ENCODE assay signal across 13 cellular contexts in the genomic region with DNA sequence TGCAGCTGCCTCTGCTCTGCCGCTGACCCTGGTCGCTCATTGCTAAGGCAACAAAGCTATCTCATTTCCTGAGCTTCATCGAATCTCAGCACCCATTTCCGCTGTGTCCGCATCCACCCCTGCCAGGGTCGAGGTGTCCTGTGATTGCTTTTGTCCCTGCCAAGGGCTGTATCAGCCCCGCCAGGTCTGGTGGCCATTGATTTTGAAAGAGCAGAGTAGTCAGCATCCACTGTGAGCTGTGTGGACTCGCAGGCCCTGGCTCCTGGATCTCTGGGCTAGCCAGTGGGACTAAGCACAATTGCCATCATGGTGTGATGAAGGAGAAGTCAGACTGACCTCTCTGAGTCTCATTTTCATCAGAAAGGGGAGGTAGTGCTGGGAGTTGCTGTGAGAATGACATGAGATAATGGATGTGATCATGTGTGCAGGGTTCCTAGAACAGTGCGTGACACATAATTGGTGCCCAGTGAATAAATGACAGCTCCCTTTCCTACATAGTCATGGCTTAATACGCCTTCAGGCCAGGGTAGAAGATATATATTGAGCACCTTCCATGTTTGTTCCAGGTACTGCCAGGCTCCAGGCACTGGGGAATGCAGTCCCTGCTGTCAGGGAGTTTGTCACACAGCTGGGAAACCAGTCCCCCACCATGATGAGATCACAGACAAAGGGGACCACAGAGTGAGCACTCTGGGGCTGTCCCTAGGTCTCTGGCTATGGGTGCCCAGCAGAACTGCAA. TPM values are rescaled to one million over a fixed set of nuclear protein-coding genes. Genes with fewer than 3 reads are reported as not detected.
DNase-seq lines count a peak whose midpoint lies in the region; ATAC-seq, FAIRE-seq and TF ChIP-seq lines count a peak whose summit lies in the region.
"Had no signal": no experiment of that assay in that cellular context is flagged by ENCODE, and none has a peak within 500 bp of the region (broad histone marks: within the 10 kb centered on the region; RNA-seq: fewer than 3 reads in every experiment).

No MANE protein-coding gene starts in this region.

- no peak overlapping the region for H3K27ac Mint-ChIP-seq in activated CD4-positive, alpha-beta T cell treated with anti-CD3 and anti-CD28 coated beads for 36 hours
- H3K27ac Mint-ChIP-seq: activated B cell treated with CpG ODN at 0.5 μM for 24 hours had no signal

- H3K36me3 ChIP-seq in liver (ENCODE audit: control insufficient read depth in 4 of 4, insufficient read depth in 3 of 4, low read depth in 1 of 4, low read length in 3 of 4) (no peaks in the 10 kb centered on the region), HepG2 (replicated peaks in 1 of 2; ENCODE audit: control insufficient read depth in 1 of 2, insufficient read depth in 2 of 2, low read length in 2 of 2) (no peaks in the 10 kb centered on the region), lung (ENCODE audit: control insufficient read depth in 2 of 2, insufficient read depth in 2 of 2, low read length in 2 of 2) (no peaks in the 10 kb centered on the region), upper lobe of left lung (no peaks in the 10 kb centered on the region), left lung (no peaks in the 10 kb centered on the region)
- H3K36me3 ChIP-seq: neutrophil had no signal

- in situ Hi-C loops in HepG2 (cut with HindIII; ENCODE audit: extremely low pct_ligation_motif_present, low pct_unique_long_range_greater_than_20kb), result no loop called here

- no peak overlapping the region for H3K4me3 Mint-ChIP-seq in activated CD4-positive, alpha-beta T cell treated with anti-CD3 and anti-CD28 coated beads for 36 hours
- H3K4me3 Mint-ChIP-seq: activated B cell treated with CpG ODN at 0.5 μM for 24 hours had no signal

- intact Hi-C loops in HepG2 (cut with micrococcal nuclease; ENCODE audit: unreplicated experiment) (no loop called here), left lung (cut with DNase I) (no loop called here)
- intact Hi-C loops in activated CD4-positive, alpha-beta T cell treated with anti-CD3 and anti-CD28 coated beads for 36 hours (cut with DNase I, micrococcal nuclease), result no loop called here

- no peaks in the 10 kb centered on the region for H3K9me3 Mint-ChIP-seq in activated CD4-positive, alpha-beta T cell treated with anti-CD3 and anti-CD28 coated beads for 36 hours (ENCODE audit: low read depth)
- H3K9me3 Mint-ChIP-seq: activated B cell treated with CpG ODN at 0.5 μM for 24 hours had no signal

- TF ChIP-seq CTCF in liver (IDR thresholded peaks at IDR 0.05; ENCODE audit: low read depth, low read length, missing input control) (no peak), HepG2 (CRISPR knock-in tag; IDR thresholded peaks at IDR 0.05) (no peak), lung (IDR thresholded peaks at IDR 0.05; ENCODE audit: control extremely low read depth, extremely low read depth) (no peak), upper lobe of left lung (IDR thresholded peaks at IDR 0.05) (no peak), left lung (IDR thresholded peaks at IDR 0.05) (no peak)

- CTCF ChIA-PET in HepG2 (lab: Yijun Ruan, JAX; ENCODE audit: low intra/inter-chr PET ratio, low total read pairs), result no interaction called here
- CTCF ChIA-PET in activated CD4-positive, alpha-beta T cell treated with anti-CD3 and anti-CD28 coated beads for 36 hours (lab: Charles Lee), result no interaction called here

- DNase-seq in HepG2 (ENCODE audit: low spot score) (no peak), caudate nucleus (lab: John Stamatoyannopoulos, UW) (no peak), lung (ENCODE audit: low spot score) (no peak), upper lobe of left lung (no peak), left lung (no peak)
- no peak for DNase-seq in activated CD4-positive, alpha-beta T cell treated with anti-CD3 and anti-CD28 coated beads for 36 hours
- no peak for DNase-seq in stimulated activated CD4-positive, alpha-beta T cell treated with anti-CD3 and anti-CD28 coated beads, Interleukin-4, amount 100 ng/mL, for 1 hour
- DNase-seq: activated B cell treated with CpG ODN at 0.5 μM for 24 hours; DMS 273 treated with DMSO at 0.1 percent for 48 hours; SJCRH30; stimulated activated CD4-positive, alpha-beta T cell treated with anti-CD3 and anti-CD28 coated beads, Interleukin-12 subunit alpha, Interleukin-12 subunit beta, amount 100 ng/mL, for 4 hours had no signal

- peaks cover 9% of the 10 kb centered on the region for H3K4me1 Mint-ChIP-seq in activated CD4-positive, alpha-beta T cell treated with anti-CD3 and anti-CD28 coated beads for 36 hours
- H3K4me1 Mint-ChIP-seq: activated B cell treated with CpG ODN at 0.5 μM for 24 hours had no signal

- FAIRE-seq in HepG2 (lab: Jason Lieb, UNC), result no peak

- H3K27ac ChIP-seq in liver (ENCODE audit: low read depth in 1 of 2, low read length in 2 of 2) (no peak overlapping the region), HepG2 (ENCODE audit: extremely low read length, insufficient read depth, low read length) (no peak overlapping the region), caudate nucleus (ENCODE audit: low read depth, low read length) (peak overlapping the region; percentile 14), lung (ENCODE audit: low read depth in 1 of 2, low read length in 1 of 2) (peak overlapping the region in 1 of 2 donors; percentile 7), upper lobe of left lung (peak overlapping the region in 3 of 4 donors; percentile 22 to 67 (median 59)), left lung (no peak overlapping the region)
- H3K27ac ChIP-seq: neutrophil, SJCRH30 had no signal

- H3K9ac ChIP-seq in liver (ENCODE audit: low read depth in 1 of 2, low read length in 2 of 2), result no peak overlapping the region
- H3K9ac ChIP-seq in HepG2 (ENCODE audit: insufficient read depth, low read depth, low read length), result no peak overlapping the region

- TF ChIP-seq POLR2A in HepG2 (IDR thresholded peaks at IDR 0.05; ENCODE audit: insufficient read depth in 1 of 2, low read depth in 2 of 2, low read length in 2 of 2) (no peak), upper lobe of left lung (IDR thresholded peaks at IDR 0.05) (no peak)

- no TSS peak for BruUV-seq in HepG2 (replicated peaks; lab: Mats Ljungman, UMichigan)

- ATAC-seq in HepG2, result no peak
- peak; percentile 41 for ATAC-seq in lung (ENCODE audit: insufficient read depth, low FRiP score)
- ATAC-seq in upper lobe of left lung (ENCODE audit: low FRiP score in 2 of 2), result peak; percentile 55 to 58
- ATAC-seq in activated CD4-positive, alpha-beta T cell treated with anti-CD3 and anti-CD28 coated beads for 36 hours, result no peak
- ATAC-seq in left lung, result no peak

- 74% methylated on average over 10 of the region's 10 CpGs for WGBS in liver
- 19% methylated on average over 8 of the region's 10 CpGs for WGBS in HepG2 (ENCODE audit: low lambda C conversion rate)
- WGBS in lung, 2 donors, result 68 to 83% methylated on average over 10 of the region's 10 CpGs
- WGBS in upper lobe of left lung, 2 donors, result 63 to 78% methylated on average over 10 of the region's 10 CpGs

- no peak overlapping the region for H2AFZ ChIP-seq in HepG2 (ENCODE audit: low read length)

- H3K4me1 ChIP-seq in liver (ENCODE audit: control insufficient read depth in 4 of 4, insufficient read depth in 4 of 4, low read length in 3 of 4) (no peaks in the 10 kb centered on the region), HepG2 (ENCODE audit: insufficient read depth, low read length) (no peaks in the 10 kb centered on the region), lung (ENCODE audit: control insufficient read depth in 2 of 2, insufficient read depth in 2 of 2, low read length in 2 of 2) (peaks cover 9 to 40% of the 10 kb centered on the region in 2 donors), upper lobe of left lung (peaks cover 19 to 71% (median 43%) of the 10 kb centered on the region in 4 donors), left lung (peaks cover 0 to 36% of the 10 kb centered on the region in 2 donors)

- POLR2A ChIA-PET in HepG2 (lab: Yijun Ruan, JAX), result no interaction called here
- POLR2A ChIA-PET in activated CD4-positive, alpha-beta T cell treated with anti-CD3 and anti-CD28 coated beads for 36 hours (lab: Charles Lee), result no interaction called here

- H4K20me1 ChIP-seq in HepG2 (ENCODE audit: insufficient read depth, low read length), result no peaks in the 10 kb centered on the region

- no peaks in the 10 kb centered on the region for H3K36me3 Mint-ChIP-seq in activated CD4-positive, alpha-beta T cell treated with anti-CD3 and anti-CD28 coated beads for 36 hours (ENCODE audit: low read depth)

- peak in 1 of 2 donors; percentile 4 for TF ChIP-seq RAD21 in liver (IDR thresholded peaks at IDR 0.05)
- no peak for TF ChIP-seq RAD21 in HepG2 (CRISPR knock-in tag; IDR thresholded peaks at IDR 0.05)

- H3K27me3 Mint-ChIP-seq in activated CD4-positive, alpha-beta T cell treated with anti-CD3 and anti-CD28 coated beads for 36 hours, result no peaks in the 10 kb centered on the region
- H3K27me3 Mint-ChIP-seq: activated B cell treated with CpG ODN at 0.5 μM for 24 hours had no signal

- no peak overlapping the region for H3K4me2 ChIP-seq in HepG2 (ENCODE audit: low read depth, low read length)

- H3K27me3 ChIP-seq in liver (ENCODE audit: control insufficient read depth in 4 of 4, insufficient read depth in 4 of 4, low read length in 3 of 4) (no peaks in the 10 kb centered on the region), HepG2 (ENCODE audit: control insufficient read depth in 1 of 2, insufficient read depth in 2 of 2, low read length in 2 of 2) (peaks cover 6 to 32% of the 10 kb centered on the region in 2 experiments; a peak in 4 of 5 replicates), lung (ENCODE audit: control insufficient read depth, insufficient read depth) (no peaks in the 10 kb centered on the region), upper lobe of left lung (no peaks in the 10 kb centered on the region), left lung (no peaks in the 10 kb centered on the region)
- H3K27me3 ChIP-seq: neutrophil, SJCRH30 had no signal

- no peaks in the 10 kb centered on the region for H3K9me3 ChIP-seq in liver (ENCODE audit: control insufficient read depth in 4 of 4, low read length in 3 of 4)
- no peaks in the 10 kb centered on the region for H3K9me3 ChIP-seq in HepG2 (ENCODE audit: low read length)
- no peaks in the 10 kb centered on the region for H3K9me3 ChIP-seq in lung (ENCODE audit: control insufficient read depth in 2 of 2, insufficient read depth in 1 of 2, low read length in 1 of 2)
- no peaks in the 10 kb centered on the region for H3K9me3 ChIP-seq in upper lobe of left lung
- H3K9me3 ChIP-seq in left lung, result no peaks in the 10 kb centered on the region
- H3K9me3 ChIP-seq: neutrophil, SJCRH30 had no signal

- no peaks in the 10 kb centered on the region for H3K79me2 ChIP-seq in HepG2 (ENCODE audit: insufficient read depth, low read length)

- TF ChIP-seq EP300 in HepG2 (IDR thresholded peaks at IDR 0.05; ENCODE audit: low read depth in 2 of 2, low read length in 2 of 2), result no peak
- TF ChIP-seq EP300 in HepG2 (CRISPR knock-in tag; IDR thresholded peaks at IDR 0.05; ENCODE audit: borderline replicate concordance), result no peak
- TF ChIP-seq EP300 in upper lobe of left lung (IDR thresholded peaks at IDR 0.05), result peak in 1 of 4 donors; percentile 28

- H3K4me3 ChIP-seq in liver (ENCODE audit: low read depth in 1 of 3, low read length in 3 of 3), result no peak overlapping the region
- no peak overlapping the region for H3K4me3 ChIP-seq in HepG2 (replicated peaks in 1 of 3; ENCODE audit: insufficient read depth in 1 of 3, low read depth in 2 of 3, low read length in 3 of 3)
- no peak overlapping the region for H3K4me3 ChIP-seq in lung
- H3K4me3 ChIP-seq in upper lobe of left lung, result no peak overlapping the region
- no peak overlapping the region for H3K4me3 ChIP-seq in left lung
- H3K4me3 ChIP-seq: SJCRH30 had no signal

RNA-seq across cellular contexts. Expression of gene NAV1, which starts 32.1 kb away (rescaled TPM):
- total RNA-seq in liver (1 to 10 TPM; 1.2 to 2.0 TPM), HepG2 (2016; rRNA removed; fragmentation: Illumina TruSeq; extraction: Trizol) (0.01 TPM in 1 of 2 replicates, not detected in the other), lung (10 to 100 TPM; 28.8 to 38.6 TPM), upper lobe of left lung (10 to 100 TPM; 15.2 to 41.0 (median 24.1) TPM), left lung (10 to 100 TPM; 37.9 to 41.5 TPM)
- polyA plus RNA-seq in liver (1 to 10 TPM; 1.1 to 1.4 TPM), HepG2 (2011; rRNA removed) (0.04 TPM in 1 of 2 replicates, not detected in the other), lung (1 to 10 TPM; 6.5 to 7.1 TPM)
- not detected in 2 replicates for total RNA-seq in HepG2 (2016; cell fraction: cytosol; rRNA removed; fragmentation: Illumina TruSeq; extraction: Trizol; ENCODE audit: low read depth)
- 0.02 TPM in 1 of 2 replicates, not detected in the other for total RNA-seq in HepG2 (2016; cell fraction: insoluble cytoplasmic fraction; rRNA removed; fragmentation: Illumina TruSeq; extraction: Trizol)
- under 0.01 TPM in 1 of 2 replicates, not detected in the other for total RNA-seq in HepG2 (2016; cell fraction: membrane; rRNA removed; fragmentation: Illumina TruSeq; extraction: Trizol)
- total RNA-seq in HepG2 (2016; cell fraction: nucleus; rRNA removed; fragmentation: Illumina TruSeq; extraction: Trizol), result not detected in 2 replicates
- polyA plus RNA-seq in HepG2 (2011; cell fraction: cytosol; rRNA removed), result not detected in 2 replicates
- 0.03 TPM in 1 of 2 replicates, not detected in the other for polyA plus RNA-seq in HepG2 (2011; cell fraction: nucleus; rRNA removed)
- polyA plus RNA-seq in HepG2 (2012), result 0.01 TPM in 2 replicates
- not detected in 2 replicates for polyA plus RNA-seq in HepG2 (2016; cell fraction: cytosol; fragmentation: Illumina TruSeq; extraction: Trizol; ENCODE audit: low read depth)
- polyA plus RNA-seq in HepG2 (2016; cell fraction: insoluble cytoplasmic fraction; fragmentation: Illumina TruSeq; extraction: Trizol; ENCODE audit: low read depth), result not detected in 2 replicates
- polyA plus RNA-seq in HepG2 (2016; cell fraction: membrane; fragmentation: Illumina TruSeq; extraction: Trizol; ENCODE audit: low read depth), result not detected in 2 replicates
- polyA plus RNA-seq in HepG2 (2016; cell fraction: nucleus; fragmentation: Illumina TruSeq; extraction: Trizol; ENCODE audit: insufficient read depth, low read depth), result not detected in 2 replicates
- 0.04 and 0.75 TPM in 2 replicates for polyA minus RNA-seq in HepG2 (2011; rRNA and poly(A)+ RNA removed; ENCODE audit: low replicate concordance)
- not detected in 2 replicates for polyA minus RNA-seq in HepG2 (2011; cell fraction: cytosol; rRNA and poly(A)+ RNA removed)
- not detected in 2 replicates for polyA minus RNA-seq in HepG2 (2011; cell fraction: nucleus; rRNA and poly(A)+ RNA removed)
- total RNA-seq in activated CD4-positive, alpha-beta T cell treated with anti-CD3 and anti-CD28 coated beads for 36 hours, result 1 to 10 TPM; 1.9 to 2.6 TPM

Comparison
In these comparisons a context has a peak if more than half of its experiments do, and no peak if none do; other contexts are left out.
1. H3K27ac ChIP-seq: peak in caudate nucleus (single experiment) and upper lobe of left lung (3 of 4); none in liver (0 of 2), HepG2 (single experiment) and left lung (0 of 2).
2. ATAC-seq: peak in lung (single experiment) and upper lobe of left lung (2 of 2); none in HepG2 (single experiment), activated CD4-positive, alpha-beta T cell treated with anti-CD3 and anti-CD28 coated beads for 36 hours (single experiment) and left lung (single experiment).
3. RNA of gene NAV1, which starts 32.1 kb away (total RNA-seq): 37.9 to 41.5 TPM in left lung, 28.8 to 38.6 TPM in lung and 15.2 to 41.0 TPM in upper lobe of left lung; 1.9 to 2.6 TPM in activated CD4-positive, alpha-beta T cell treated with anti-CD3 and anti-CD28 coated beads for 36 hours, 1.2 to 2.0 TPM in liver and under 0.01 to 0.02 TPM in HepG2; every median in the first group is over 4 times any median in the second.